In the genomic region with DNA sequence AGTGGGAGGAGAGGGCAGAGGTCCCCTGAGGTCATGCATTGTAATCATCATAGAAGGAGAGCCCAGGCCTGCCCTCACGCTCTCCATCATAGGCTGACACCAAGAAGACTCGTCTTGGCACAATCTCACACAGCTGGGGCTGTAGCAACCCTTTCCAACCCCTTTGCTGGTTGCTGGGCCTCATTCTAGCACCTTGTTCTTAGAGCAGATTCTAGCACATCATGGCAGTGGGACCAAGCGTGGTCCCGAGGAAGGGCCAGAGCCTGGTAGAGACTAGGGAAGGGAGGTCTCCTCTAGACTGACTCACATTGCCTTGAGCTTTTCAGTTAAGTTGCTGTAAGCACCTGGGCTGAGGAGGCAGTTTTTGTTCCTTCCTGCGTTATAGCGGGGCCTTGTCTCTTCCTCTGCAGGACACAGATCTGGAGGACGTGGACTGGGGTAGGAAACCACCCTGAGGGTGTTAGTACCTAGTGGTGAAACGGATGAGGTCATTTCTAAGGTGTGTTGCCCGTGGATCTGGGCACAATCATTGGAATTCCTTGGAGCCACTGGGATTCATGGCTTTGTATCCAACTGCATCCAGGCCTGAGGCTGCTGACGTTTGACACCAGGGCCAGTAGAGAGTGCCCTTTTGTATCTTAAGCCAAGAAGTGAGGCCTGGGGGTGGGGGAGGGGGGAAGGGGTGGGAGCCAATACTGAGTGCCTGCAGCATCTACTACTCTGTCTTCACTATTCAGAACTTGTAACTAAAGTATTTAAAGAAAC, we compare ENCODE assay signal across 21 cellular contexts. TPM values are rescaled to one million over a fixed set of nuclear protein-coding genes. Genes with fewer than 3 reads are reported as not detected.
A peak's percentile ranks its signal among the peaks of the same experiment; 100 is the strongest.
DNase-seq lines count a peak whose midpoint lies in the region; ATAC-seq and TF ChIP-seq lines count a peak whose summit lies in the region.
"Had no signal": no experiment of that assay in that cellular context is flagged by ENCODE, and none has a peak within 500 bp of the region (broad histone marks: within the 10 kb centered on the region; RNA-seq: fewer than 3 reads in every experiment).

No MANE protein-coding gene starts in this region.

- H2AFZ ChIP-seq in PC-9: no peak overlapping the region

- no peaks in the 10 kb centered on the region for H3K79me2 ChIP-seq in PC-9 (ENCODE audit: low read depth)

- peaks cover 39% of the 10 kb centered on the region for H3K36me3 ChIP-seq in PC-9 (ENCODE audit: low read depth)
- peaks cover 75% of the 10 kb centered on the region for H3K36me3 ChIP-seq in endodermal cell (ENCODE audit: control insufficient read depth, insufficient read depth, low read length)

- intact Hi-C loops in PC-9 (cut with micrococcal nuclease; ENCODE audit: unreplicated experiment): no loop called here

- H3K27me3 ChIP-seq in PC-9 (ENCODE audit: insufficient read depth, low read depth) (no peaks in the 10 kb centered on the region), endodermal cell (ENCODE audit: control insufficient read depth, insufficient read depth, low read length, poor library complexity, severe bottlenecking) (no peaks in the 10 kb centered on the region)
- H3K27me3 ChIP-seq: heart right ventricle, MG63 had no signal

- H3K27me3 Mint-ChIP-seq in endodermal cell (ENCODE audit: insufficient read depth): no peaks in the 10 kb centered on the region
- H3K27me3 Mint-ChIP-seq in stimulated activated memory B cell treated with anti-CD40 and anti-IgM and Interleukin-4, amounts not matched to agents 10 μg/mL and 1 μg/mL and 100 μg/mL, for 72 hours: no peaks in the 10 kb centered on the region
- no peaks in the 10 kb centered on the region for H3K27me3 Mint-ChIP-seq in progenitor cell of endocrine pancreas
- H3K27me3 Mint-ChIP-seq: activated CD4-positive, alpha-beta T cell treated with anti-CD3 and anti-CD28 coated beads, Interleukin-2, amount 10 ng/mL, durations not matched to agents 7 days and 5 days; CD4-positive, alpha-beta memory T cell had no signal

- POLR2A ChIA-PET in PC-9 (lab: Charles Lee; ENCODE audit: unreplicated experiment): no interaction called here

- peaks cover 18 to 24% of the 10 kb centered on the region in 2 donors for H3K36me3 Mint-ChIP-seq in activated naive CD4-positive, alpha-beta T cell treated with anti-CD3 and anti-CD28 coated beads, Interleukin-2, amount 50 U/mL, for 72 hours
- peaks cover 63% of the 10 kb centered on the region for H3K36me3 Mint-ChIP-seq in endodermal cell (ENCODE audit: low read depth)
- peaks cover 49% of the 10 kb centered on the region for H3K36me3 Mint-ChIP-seq in stimulated activated memory B cell treated with anti-CD40 and anti-IgM and Interleukin-4, amounts not matched to agents 10 μg/mL and 1 μg/mL and 100 μg/mL, for 72 hours
- H3K36me3 Mint-ChIP-seq in progenitor cell of endocrine pancreas (ENCODE audit: insufficient read depth): peaks cover 22% of the 10 kb centered on the region

- H3K4me3 Mint-ChIP-seq in endodermal cell: no peak overlapping the region
- no peak overlapping the region for H3K4me3 Mint-ChIP-seq in stimulated activated memory B cell treated with anti-CD40 and anti-IgM and Interleukin-4, amounts not matched to agents 10 μg/mL and 1 μg/mL and 100 μg/mL, for 72 hours
- no peak overlapping the region for H3K4me3 Mint-ChIP-seq in progenitor cell of endocrine pancreas (ENCODE audit: low read depth)
- H3K4me3 Mint-ChIP-seq: activated CD4-positive, alpha-beta T cell treated with anti-CD3 and anti-CD28 coated beads, Interleukin-2, amount 10 ng/mL, durations not matched to agents 7 days and 5 days; activated T-cell treated with anti-CD3 and anti-CD28 coated beads, Interleukin-2, amount 50 U/mL, for 4 hours; CD4-positive, alpha-beta memory T cell had no signal

- H3K4me1 Mint-ChIP-seq in endodermal cell: peaks cover 8% of the 10 kb centered on the region
- peaks cover 51% of the 10 kb centered on the region for H3K4me1 Mint-ChIP-seq in stimulated activated memory B cell treated with anti-CD40 and anti-IgM and Interleukin-4, amounts not matched to agents 10 μg/mL and 1 μg/mL and 100 μg/mL, for 72 hours
- peaks cover 13% of the 10 kb centered on the region for H3K4me1 Mint-ChIP-seq in progenitor cell of endocrine pancreas (ENCODE audit: low read depth)

- H3K27ac Mint-ChIP-seq in activated naive CD4-positive, alpha-beta T cell treated with anti-CD3 and anti-CD28 coated beads, Interleukin-2, amount 50 U/mL, for 72 hours: peak overlapping the region; percentile 37 to 52
- peak overlapping the region; percentile 74 for H3K27ac Mint-ChIP-seq in endodermal cell
- peak overlapping the region; percentile 70 for H3K27ac Mint-ChIP-seq in stimulated activated memory B cell treated with anti-CD40 and anti-IgM and Interleukin-4, amounts not matched to agents 10 μg/mL and 1 μg/mL and 100 μg/mL, for 72 hours
- H3K27ac Mint-ChIP-seq in progenitor cell of endocrine pancreas: no peak overlapping the region
- H3K27ac Mint-ChIP-seq: activated CD4-positive, alpha-beta T cell treated with anti-CD3 and anti-CD28 coated beads, Interleukin-2, amount 10 ng/mL, durations not matched to agents 7 days and 5 days had no signal

- CTCF ChIA-PET in PC-9 (lab: Charles Lee): interaction anchor here (0.5 to 7.6 kb wide), 2 partner anchors 42 to 230 kb away, joined by 5 to 128 read pairs; no protein-coding TSS in a partner anchor

- no peaks in the 10 kb centered on the region for H3K9me3 Mint-ChIP-seq in activated naive CD4-positive, alpha-beta T cell treated with anti-CD3 and anti-CD28 coated beads, Interleukin-2, amount 50 U/mL, for 72 hours
- H3K9me3 Mint-ChIP-seq in endodermal cell (no peaks in the 10 kb centered on the region), progenitor cell of endocrine pancreas (ENCODE audit: low read depth) (no peaks in the 10 kb centered on the region)
- no peaks in the 10 kb centered on the region for H3K9me3 Mint-ChIP-seq in stimulated activated memory B cell treated with anti-CD40 and anti-IgM and Interleukin-4, amounts not matched to agents 10 μg/mL and 1 μg/mL and 100 μg/mL, for 72 hours
- H3K9me3 Mint-ChIP-seq: activated CD4-positive, alpha-beta T cell treated with anti-CD3 and anti-CD28 coated beads, Interleukin-2, amount 10 ng/mL, durations not matched to agents 7 days and 5 days; activated T-cell treated with anti-CD3 and anti-CD28 coated beads, Interleukin-2, amount 50 U/mL, for 4 hours had no signal

- no peak for ATAC-seq in activated naive CD4-positive, alpha-beta T cell treated with anti-CD3 and anti-CD28 coated beads, Interleukin-2, amount 50 U/mL, for 72 hours
- ATAC-seq in stimulated activated memory B cell treated with anti-CD40 and anti-IgM and Interleukin-4, amounts not matched to agents 10 μg/mL and 1 μg/mL and 100 μg/mL, for 72 hours: no peak
- no peak for ATAC-seq in HG03571 (IDR thresholded peaks at IDR 0.05; ENCODE audit: unreplicated experiment)
- ATAC-seq: activated T-cell treated with anti-CD3 and anti-CD28 coated beads, Interleukin-2, amount 50 U/mL, for 4 hours; SK-N-SH treated with all-trans-retinoic acid at 6 μM for 48 hours had no signal

- no peaks in the 10 kb centered on the region for H3K9me2 ChIP-seq in PC-9 (ENCODE audit: insufficient read depth)

- BruUV-seq in PC-9 (replicated peaks; lab: Mats Ljungman, UMichigan): TSS peak; percentile 13

- H3K27ac ChIP-seq in PC-9 (no peak overlapping the region), endodermal cell (ENCODE audit: low read depth, low read length) (no peak overlapping the region)
- H3K27ac ChIP-seq: heart right ventricle had no signal

- no peak overlapping the region for H3K9ac ChIP-seq in endodermal cell (ENCODE audit: extremely low read depth, low read length, poor library complexity, severe bottlenecking)

- no peak for DNase-seq in activated naive CD4-positive, alpha-beta T cell treated with anti-CD3 and anti-CD28 coated beads, Interleukin-2, amount 50 U/mL, for 72 hours (ENCODE audit: low spot score in 2 of 2)
- no peak for DNase-seq in activated naive CD4-positive, alpha-beta T cell treated with Interleukin-2 at 50 U/mL for 16 hours
- DNase-seq in PC-9: no peak
- no peak for DNase-seq in endodermal cell
- no peak for DNase-seq in middle frontal gyrus (ENCODE audit: extremely low spot score, low spot score)
- DNase-seq in progenitor cell of endocrine pancreas (ENCODE audit: low spot score, unreplicated experiment): no peak
- DNase-seq: activated CD4-positive, alpha-beta T cell treated with anti-CD3 and anti-CD28 coated beads, Interleukin-2, amount 10 ng/mL, durations not matched to agents 7 days and 5 days; activated T-cell treated with anti-CD3 and anti-CD28 coated beads, Interleukin-2, amount 50 U/mL, for 4 hours; CD4-positive, alpha-beta memory T cell; effector CD8-positive, alpha-beta T cell; heart right ventricle; mesenchymal stem cell; MG63; NCI-H187 treated with DMSO at 0.1 percent for 48 hours; NCI-H446 had no signal

- peaks cover 18% of the 10 kb centered on the region for H3F3A ChIP-seq in PC-9 (ENCODE audit: insufficient read depth, low read depth)

- H4K20me1 ChIP-seq in PC-9 (ENCODE audit: insufficient read depth): peaks cover 7% of the 10 kb centered on the region; the same call in 1 of the 2 replicates

- H3K4me1 ChIP-seq in PC-9 (replicated peaks; ENCODE audit: insufficient read depth) (no peaks in the 10 kb centered on the region), endodermal cell (ENCODE audit: control insufficient read depth, insufficient read depth, low read length) (no peaks in the 10 kb centered on the region)

- H3K9me3 ChIP-seq in PC-9 (ENCODE audit: insufficient read depth, low read depth): no peaks in the 10 kb centered on the region
- H3K9me3 ChIP-seq in endodermal cell (ENCODE audit: control insufficient read depth, low read length): no peaks in the 10 kb centered on the region
- H3K9me3 ChIP-seq: heart right ventricle, MG63 had no signal

- no peak overlapping the region for H3K4me3 ChIP-seq in PC-9
- no peak overlapping the region for H3K4me3 ChIP-seq in endodermal cell (ENCODE audit: low read length)
- H3K4me3 ChIP-seq: heart right ventricle, MG63 had no signal

- WGBS in endodermal cell (ENCODE audit: insufficient coverage in 1 of 2, insufficient read length in 1 of 2), 2 experiments: 82 to 90% methylated on average over 7 to 10 of the region's 10 CpGs

- no peak for TF ChIP-seq CTCF in PC-9 (conservative IDR thresholded peaks at IDR 0.05)
- TF ChIP-seq CTCF in endodermal cell (conservative IDR thresholded peaks at IDR 0.05): no peak
- TF ChIP-seq CTCF in progenitor cell of endocrine pancreas (IDR thresholded peaks at IDR 0.05; ENCODE audit: unreplicated experiment): no peak

- no peak overlapping the region for H3K4me2 ChIP-seq in PC-9

RNA-seq across cellular contexts. Expression of a gene that starts 19.9 kb away (rescaled TPM):
- 1 to 10 TPM; 1.1 to 4.8 TPM for total RNA-seq in activated naive CD4-positive, alpha-beta T cell treated with anti-CD3 and anti-CD28 coated beads, Interleukin-2, amount 50 U/mL, for 72 hours
- total RNA-seq in PC-9 (2021) (3.4 and 4.2 TPM in 2 replicates), endodermal cell (10 to 100 TPM in 1 of 2 donors, 1 to 10 TPM in 1; 4.4 to 10.4 TPM), progenitor cell of endocrine pancreas (3.5 and 5.4 TPM in 2 replicates)
- polyA plus RNA-seq in endodermal cell (2013, experiment 1 of 2): 9.9 TPM
- polyA plus RNA-seq in endodermal cell (2013, experiment 2 of 2): 8.9 TPM

RNA-seq across cellular contexts. Expression of a gene that starts 21.4 kb away (rescaled TPM):
- total RNA-seq in activated naive CD4-positive, alpha-beta T cell treated with anti-CD3 and anti-CD28 coated beads, Interleukin-2, amount 50 U/mL, for 72 hours: 100 to 1,000 TPM; 125 to 135 TPM
- 309 and 320 TPM in 2 replicates for total RNA-seq in PC-9 (2021)
- total RNA-seq in endodermal cell: 100 to 1,000 TPM; 119 to 126 TPM
- polyA plus RNA-seq in endodermal cell (2013, experiment 1 of 2): 84.7 TPM
- 76.8 TPM for polyA plus RNA-seq in endodermal cell (2013, experiment 2 of 2)
- total RNA-seq in progenitor cell of endocrine pancreas: 89.1 and 97.8 TPM in 2 replicates

RNA-seq across cellular contexts. Expression of a gene that starts 27.2 kb away (rescaled TPM):
- under 1 TPM; 0.23 to 0.93 TPM for total RNA-seq in activated naive CD4-positive, alpha-beta T cell treated with anti-CD3 and anti-CD28 coated beads, Interleukin-2, amount 50 U/mL, for 72 hours
- total RNA-seq in PC-9 (2021) (not detected in 2 replicates), endodermal cell (not detected), progenitor cell of endocrine pancreas (not detected in 2 replicates)
- not detected for polyA plus RNA-seq in endodermal cell (2013, experiment 1 of 2)
- not detected for polyA plus RNA-seq in endodermal cell (2013, experiment 2 of 2)
- total RNA-seq: activated CD4-positive, alpha-beta T cell treated with anti-CD3 and anti-CD28 coated beads, Interleukin-2, amount 10 ng/mL, durations not matched to agents 7 days and 5 days; cardiac septum; CD4-positive, alpha-beta memory T cell; heart right ventricle; subcutaneous adipose tissue had no signal
- polyA plus RNA-seq: adipose tissue, heart right ventricle had no signal

RNA-seq across cellular contexts. Expression of a gene that starts 52.3 kb away (rescaled TPM):
- under 1 TPM in 1 of 2 donors, not detected in 1; 0.46 TPM for total RNA-seq in activated naive CD4-positive, alpha-beta T cell treated with anti-CD3 and anti-CD28 coated beads, Interleukin-2, amount 50 U/mL, for 72 hours
- total RNA-seq in PC-9 (2021) (8.9 and 11.7 TPM in 2 replicates), endodermal cell (1 to 10 TPM; 5.0 to 7.6 TPM), progenitor cell of endocrine pancreas (3.5 and 8.2 TPM in 2 replicates)
- 6.4 TPM for polyA plus RNA-seq in endodermal cell (2013, experiment 1 of 2)
- 6.2 TPM for polyA plus RNA-seq in endodermal cell (2013, experiment 2 of 2)
- total RNA-seq: CD4-positive, alpha-beta memory T cell had no signal
